ENCODE assay signal across 11 cellular contexts in genomic region chr6:118897386-118897785, GRCh38. TPM values are rescaled to one million over a fixed set of nuclear protein-coding genes. Genes with fewer than 3 reads are reported as not detected.
A peak's percentile ranks its signal among the peaks of the same experiment; 100 is the strongest.
DNase-seq lines count a peak whose midpoint lies in the region; ATAC-seq and TF ChIP-seq lines count a peak whose summit lies in the region.
"Had no signal": no experiment of that assay in that cellular context is flagged by ENCODE, and none has a peak within 500 bp of the region (broad histone marks: within the 10 kb centered on the region; RNA-seq: fewer than 3 reads in every experiment).

No MANE protein-coding gene starts in this region.

- peaks cover 7% of the 10 kb centered on the region for H3K36me3 ChIP-seq in CD8-positive, alpha-beta T cell (ENCODE audit: insufficient read depth, low read length)
- H3K36me3 ChIP-seq: uterus had no signal

- peaks cover 48% of the 10 kb centered on the region for H3K36me3 Mint-ChIP-seq in CD8-positive, alpha-beta T cell
- H3K36me3 Mint-ChIP-seq in HFFc6 (ENCODE audit: low read depth), result peaks cover 16% of the 10 kb centered on the region
- H3K36me3 Mint-ChIP-seq in activated naive CD8-positive, alpha-beta T cell treated with anti-CD3 and anti-CD28 coated beads for 36 hours, result peaks cover 44% of the 10 kb centered on the region
- peaks cover 40% of the 10 kb centered on the region for H3K36me3 Mint-ChIP-seq in nephron (ENCODE audit: low read depth)

- peaks cover 69% of the 10 kb centered on the region for H3K4me1 Mint-ChIP-seq in CD8-positive, alpha-beta T cell (ENCODE audit: low read depth)
- H3K4me1 Mint-ChIP-seq in HFFc6 (ENCODE audit: low read depth) (peaks cover 49% of the 10 kb centered on the region), nephron (peaks cover 48% of the 10 kb centered on the region)
- H3K4me1 Mint-ChIP-seq in activated naive CD8-positive, alpha-beta T cell treated with anti-CD3 and anti-CD28 coated beads for 36 hours, result peaks cover 54% of the 10 kb centered on the region

- no peaks in the 10 kb centered on the region for H3K9me3 ChIP-seq in CD8-positive, alpha-beta T cell (ENCODE audit: low read length)
- H3K9me3 ChIP-seq: uterus had no signal

- CTCF ChIA-PET in CD8-positive, alpha-beta T cell (lab: Charles Lee), result interaction anchor here (0.9 to 3.9 kb wide), 6 partner anchors 10 to 120 kb away, joined by 3 to 25 read pairs (median 4); no protein-coding TSS in a partner anchor

- POLR2A ChIA-PET in CD8-positive, alpha-beta T cell (lab: Charles Lee), result interaction anchor here (1.4 to 5.3 kb wide), 2 partner anchors 37 to 211 kb away, joined by 3 to 33 read pairs; partner anchors contain the start of gene MCM9

- H3K27ac ChIP-seq in CD8-positive, alpha-beta T cell (ENCODE audit: low read depth, low read length), result no peak overlapping the region
- H3K27ac ChIP-seq: uterus had no signal

- peaks cover 53% of the 10 kb centered on the region for H3K4me1 ChIP-seq in CD8-positive, alpha-beta T cell (ENCODE audit: insufficient read depth, low read length)
- H3K4me1 ChIP-seq: uterus had no signal

- TF ChIP-seq CTCF in CD8-positive, alpha-beta T cell (IDR thresholded peaks at IDR 0.05), result no peak
- no peak for TF ChIP-seq CTCF in HFFc6 (IDR thresholded peaks at IDR 0.05)
- no peak for TF ChIP-seq CTCF in nephron (IDR thresholded peaks at IDR 0.05; ENCODE audit: unreplicated experiment in 3 of 3)

- no peaks in the 10 kb centered on the region for H3K27me3 ChIP-seq in CD8-positive, alpha-beta T cell (ENCODE audit: insufficient read depth, low read length)
- H3K27me3 ChIP-seq: uterus had no signal

- ATAC-seq in CD8-positive, alpha-beta T cell, result no peak
- no peak for ATAC-seq in HG03025 (IDR thresholded peaks at IDR 0.05; ENCODE audit: low FRiP score, unreplicated experiment)

- H3K9me3 Mint-ChIP-seq in CD8-positive, alpha-beta T cell, result no peaks in the 10 kb centered on the region
- no peaks in the 10 kb centered on the region for H3K9me3 Mint-ChIP-seq in HFFc6
- no peaks in the 10 kb centered on the region for H3K9me3 Mint-ChIP-seq in activated naive CD8-positive, alpha-beta T cell treated with anti-CD3 and anti-CD28 coated beads for 36 hours
- no peaks in the 10 kb centered on the region for H3K9me3 Mint-ChIP-seq in nephron
- H3K9me3 Mint-ChIP-seq: CD14-positive monocyte had no signal

- H3K4me3 ChIP-seq in CD8-positive, alpha-beta T cell (ENCODE audit: low read depth, low read length), result no peak overlapping the region
- H3K4me3 ChIP-seq: uterus had no signal

- peak overlapping the region; percentile 15 for H3K4me3 Mint-ChIP-seq in CD8-positive, alpha-beta T cell
- no peak overlapping the region for H3K4me3 Mint-ChIP-seq in HFFc6
- H3K4me3 Mint-ChIP-seq in activated naive CD8-positive, alpha-beta T cell treated with anti-CD3 and anti-CD28 coated beads for 36 hours, result peak overlapping the region; percentile 42
- H3K4me3 Mint-ChIP-seq in nephron, result peak overlapping the region; percentile 34 to 66 (median 56)
- H3K4me3 Mint-ChIP-seq: CD14-positive monocyte had no signal

- intact Hi-C loops in CD8-positive, alpha-beta T cell (cut with DNase I, micrococcal nuclease), result loop anchor here (10.0 kb wide), 3 partner anchors 1223 to 1343 kb away; partner anchors contain the start of genes GOPC (in 1 of the 2) and NUS1 (in 1 of the 2)

- no peak for DNase-seq in CD8-positive, alpha-beta T cell
- no peak for DNase-seq in HFFc6
- no peak for DNase-seq in activated naive CD8-positive, alpha-beta T cell treated with anti-CD3 and anti-CD28 coated beads for 36 hours
- no peak for DNase-seq in NCI-H1417 (lab: John Stamatoyannopoulos, UW)
- no peak for DNase-seq in hypothalamus (lab: John Stamatoyannopoulos, UW)
- DNase-seq: activated effector memory CD4-positive, alpha-beta T cell treated with Interleukin-2 at 50 U/mL for 16 hours; NCI-H446; uterus had no signal

- H3K27me3 Mint-ChIP-seq in CD8-positive, alpha-beta T cell (ENCODE audit: low read depth), result no peaks in the 10 kb centered on the region
- H3K27me3 Mint-ChIP-seq in HFFc6 (ENCODE audit: insufficient read depth) (0 out of 2 replicates have a peak, but pooled peaks cover 3% of the 10 kb centered on the region), nephron (ENCODE audit: low read depth) (no peaks in the 10 kb centered on the region)
- H3K27me3 Mint-ChIP-seq in activated naive CD8-positive, alpha-beta T cell treated with anti-CD3 and anti-CD28 coated beads for 36 hours, result no peaks in the 10 kb centered on the region

- H3K27ac Mint-ChIP-seq in CD8-positive, alpha-beta T cell, result peak overlapping the region; percentile 24
- H3K27ac Mint-ChIP-seq in HFFc6, result peak overlapping the region; percentile 54
- H3K27ac Mint-ChIP-seq in activated naive CD8-positive, alpha-beta T cell treated with anti-CD3 and anti-CD28 coated beads for 36 hours, result peak overlapping the region; percentile 70
- H3K27ac Mint-ChIP-seq in nephron, result peak overlapping the region in 2 of 3 experiments; percentile 37 to 45

RNA-seq across cellular contexts. Expression of gene ASF1A, which starts 3.4 kb away (rescaled TPM):
- 10 to 100 TPM; 15.6 to 17.1 TPM for total RNA-seq in CD8-positive, alpha-beta T cell
- 10 to 100 TPM; 17.3 to 25.9 (median 21.7) TPM for total RNA-seq in HFFc6 (2021; fragmentation: NEBNext Ultra II Directional; extraction: Animal tissue kit (Norgen Biotek cat#: 25700))
- total RNA-seq in activated naive CD8-positive, alpha-beta T cell treated with anti-CD3 and anti-CD28 coated beads for 36 hours, result 10 to 100 TPM; 39.9 to 42.7 TPM

RNA-seq across cellular contexts. Expression of gene MCM9, which starts 37.6 kb away (rescaled TPM):
- total RNA-seq in CD8-positive, alpha-beta T cell, result 10 to 100 TPM; 32.9 to 34.1 TPM
- total RNA-seq in HFFc6 (2021; fragmentation: NEBNext Ultra II Directional; extraction: Animal tissue kit (Norgen Biotek cat#: 25700)), result 1 to 10 TPM; 4.6 to 5.7 (median 5.0) TPM
- total RNA-seq in activated naive CD8-positive, alpha-beta T cell treated with anti-CD3 and anti-CD28 coated beads for 36 hours, result 10 to 100 TPM; 20.0 to 20.3 TPM
